In the genomic region with DNA sequence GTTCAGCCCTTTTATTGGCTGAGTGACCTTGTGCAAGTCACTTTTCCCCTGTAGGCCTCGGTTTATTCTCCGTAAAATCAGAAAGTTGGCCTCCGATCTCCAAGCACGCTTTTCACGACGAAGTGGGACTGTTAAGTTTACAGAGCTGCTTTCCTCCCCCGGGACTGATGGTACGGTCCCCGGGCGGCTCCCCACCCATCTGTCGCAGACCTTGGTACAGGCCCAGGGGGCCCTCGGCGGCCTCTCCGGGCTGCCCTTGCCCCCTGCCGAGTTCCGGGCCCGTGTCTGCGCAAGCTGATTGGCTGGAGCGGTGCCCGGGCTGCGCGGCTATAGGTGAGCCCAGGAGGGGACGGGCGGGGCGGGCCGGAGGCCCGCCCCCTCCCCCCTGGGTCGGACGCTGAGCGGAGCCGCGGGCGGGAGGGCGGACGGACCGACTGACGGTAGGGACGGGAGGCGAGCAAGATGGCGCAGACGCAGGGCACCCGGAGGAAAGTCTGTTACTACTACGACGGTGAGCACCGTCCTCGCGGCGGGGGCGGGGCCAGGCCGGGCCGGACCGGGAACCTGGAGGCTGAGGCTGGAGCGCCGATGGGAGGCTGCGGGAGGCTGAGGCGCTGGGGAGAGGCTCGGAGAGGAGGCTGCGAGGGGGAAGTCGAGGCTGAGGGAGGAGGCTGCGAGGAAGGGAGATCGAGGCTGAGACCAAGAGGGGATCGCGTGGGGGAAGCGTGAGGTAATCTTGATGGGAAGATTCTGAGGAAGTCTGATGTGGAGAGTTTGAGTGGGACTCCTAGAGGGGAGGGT, we compare ENCODE assay signal across 8 cellular contexts. TPM values are rescaled to one million over a fixed set of nuclear protein-coding genes. Genes with fewer than 3 reads are reported as not detected.
A peak's percentile ranks its signal among the peaks of the same experiment; 100 is the strongest.
DNase-seq lines count a peak whose midpoint lies in the region; ATAC-seq and TF ChIP-seq lines count a peak whose summit lies in the region.

Gene HDAC1, plus strand, starts transcription at position 376 of the 801 bp plus-strand sequence. Its CDS starts 87 bp downstream, at position 463.

- H3K27me3 ChIP-seq in BLaER1 (no peaks in the 10 kb centered on the region), colonic mucosa (no peaks in the 10 kb centered on the region), layer of hippocampus (ENCODE audit: control insufficient read depth, insufficient read depth, low read length) (no peaks in the 10 kb centered on the region)

- peak within 1 kb of the TSS; percentile 85 for H3K9ac ChIP-seq in BLaER1
- peak within 1 kb of the TSS; percentile 78 to 96 for H3K9ac ChIP-seq in colonic mucosa (ENCODE audit: low read depth in 2 of 2, low read length in 2 of 2)

- H3K27ac ChIP-seq in BLaER1 (peak within 1 kb of the TSS; percentile 81), colonic mucosa (peak within 1 kb of the TSS; percentile 82), layer of hippocampus (ENCODE audit: low read depth, low read length) (peak within 1 kb of the TSS; percentile 71)

- TF ChIP-seq CTCF in colonic mucosa (IDR thresholded peaks at IDR 0.05), result no peak

- H3K36me3 ChIP-seq in BLaER1 (peaks cover 26% of the 10 kb centered on the region), colonic mucosa (no peaks in the 10 kb centered on the region)

- H3K4me3 ChIP-seq in BLaER1 (peak within 1 kb of the TSS; percentile 85), colonic mucosa (peak within 1 kb of the TSS; percentile 88)

- peak; percentile 91 to 98 for DNase-seq in NCI-H526 (lab: John Stamatoyannopoulos, UW)
- DNase-seq in activated CD4-positive, alpha-beta T cell treated with anti-CD3 and anti-CD28 coated beads for 48 hours, result peak; percentile 98
- DNase-seq in colonic mucosa, result peak; percentile 98
- DNase-seq in stimulated activated CD4-positive, alpha-beta T cell treated with anti-CD3 and anti-CD28 coated beads, Interleukin-1b, Interleukin-23, amount 100 ng/mL, for 24 hours (ENCODE audit: low read depth in 4 of 4, low spot score in 1 of 4), result peak; percentile 85 to 97 (median 92)

- H3K4me2 ChIP-seq in BLaER1, result peak within 1 kb of the TSS; percentile 74

- intact Hi-C loops in colonic mucosa (cut with DNase I), result no loop called here

- 0 out of 2 replicates have a peak, but pooled peaks cover 1% of the 10 kb centered on the region for H3K9me3 ChIP-seq in BLaER1
- no peaks in the 10 kb centered on the region for H3K9me3 ChIP-seq in colonic mucosa

- peak; percentile 98 for ATAC-seq in GM19324 (IDR thresholded peaks at IDR 0.05; ENCODE audit: low FRiP score, unreplicated experiment)
- ATAC-seq in HG03460 (IDR thresholded peaks at IDR 0.05; ENCODE audit: unreplicated experiment), result peak; percentile 98

- H3K4me1 ChIP-seq in BLaER1 (peaks cover 58% of the 10 kb centered on the region), colonic mucosa (peaks cover 5% of the 10 kb centered on the region)

- H4K20me1 ChIP-seq in BLaER1, result peaks cover 22% of the 10 kb centered on the region; the same call in 1 of the 2 replicates

RNA-seq across cellular contexts. Expression of gene HDAC1, which starts in this region (rescaled TPM):
- 100 to 1,000 TPM; 226 to 291 TPM for total RNA-seq in colonic mucosa

Comparison
In these comparisons a context has a peak if more than half of its experiments do, and no peak if none do; other contexts are left out.
1. Peak in every context shown above with its lines: DNase-seq, ATAC-seq, H3K4me3 ChIP-seq and H3K27ac ChIP-seq.